8 cellular contexts compared by ENCODE assay signal in genomic region chr12:53098982-53099651, GRCh38. TPM values are rescaled to one million over a fixed set of nuclear protein-coding genes. Genes with fewer than 3 reads are reported as not detected.
DNase-seq lines count a peak whose midpoint lies in the region; ATAC-seq, FAIRE-seq and TF ChIP-seq lines count a peak whose summit lies in the region.

No MANE protein-coding gene starts in this region.

- H3K36me3 Mint-ChIP-seq in activated naive CD8-positive, alpha-beta T cell: no peaks in the 10 kb centered on the region

- WGBS in pancreas, 2 donors: 20 to 29% methylated on average over 6 of the region's 6 CpGs
- 1 to 16% methylated on average over 6 of the region's 6 CpGs for WGBS in testis, 2 donors

- peak overlapping the region; percentile 85 for H3K27ac Mint-ChIP-seq in activated naive CD8-positive, alpha-beta T cell

- ATAC-seq in pancreas (peak; percentile 55 to 70 (median 63)), HG02763 (IDR thresholded peaks at IDR 0.05; ENCODE audit: unreplicated experiment) (no peak)

- DNase-seq in GM04503 (ENCODE audit: low read depth): peak; percentile 89
- DNase-seq in NCI-H1092 (lab: John Stamatoyannopoulos, UW): peak; percentile 27
- peak; percentile 12 for DNase-seq in SKM-1 (lab: John Stamatoyannopoulos, UW; ENCODE audit: unreplicated experiment)
- peak; percentile 75 to 96 (median 91) for DNase-seq in head of caudate nucleus
- DNase-seq in pancreas: peak; percentile 78 to 97 (median 88)
- DNase-seq in testis: peak; percentile 91

- H3K4me3 Mint-ChIP-seq in activated naive CD8-positive, alpha-beta T cell: peak overlapping the region; percentile 85

- no peaks in the 10 kb centered on the region for H3K27me3 Mint-ChIP-seq in activated naive CD8-positive, alpha-beta T cell

- peaks cover 6 to 24% (median 14%) of the 10 kb centered on the region in 3 donors for H3K4me1 ChIP-seq in pancreas
- peaks cover 12% of the 10 kb centered on the region for H3K4me1 ChIP-seq in testis

- H3K4me1 Mint-ChIP-seq in activated naive CD8-positive, alpha-beta T cell (ENCODE audit: low read depth): peaks cover 54% of the 10 kb centered on the region

- H3K4me3 ChIP-seq in pancreas (no peak overlapping the region), testis (peak overlapping the region; percentile 64 to 65)

- H3K27ac ChIP-seq in pancreas (peak overlapping the region in 3 of 4 donors; percentile 19 to 66 (median 29)), testis (peak overlapping the region; percentile 45 to 87)

- TF ChIP-seq CTCF in pancreas (IDR thresholded peaks at IDR 0.05) (peak; percentile 82 to 97 (median 88)), testis (IDR thresholded peaks at IDR 0.05) (peak; percentile 84 to 99 (median 97))

- intact Hi-C loops in head of caudate nucleus (cut with DNase I): loop anchor here (5.0 kb wide), 1 partner anchor 42 kb away; no protein-coding TSS in a partner anchor
- intact Hi-C loops in pancreas (cut with DNase I): loop anchor here in 2 of 3 donors (2.0 to 5.0 kb wide), 2 partner anchors 32 to 37 kb away; no protein-coding TSS in a partner anchor
- intact Hi-C loops in testis (cut with DNase I; ENCODE audit: low total_unique reads): no loop called here

- H3K36me3 ChIP-seq in pancreas (no peaks in the 10 kb centered on the region), testis (ENCODE audit: low read depth, missing control alignments) (no peaks in the 10 kb centered on the region)

- TF ChIP-seq POLR2A in testis (IDR thresholded peaks at IDR 0.05): no peak

- H3K9me3 Mint-ChIP-seq in activated naive CD8-positive, alpha-beta T cell (ENCODE audit: low read depth): no peaks in the 10 kb centered on the region

- H3K9me3 ChIP-seq in pancreas (no peaks in the 10 kb centered on the region), testis (no peaks in the 10 kb centered on the region)

- no peak for FAIRE-seq in pancreas (lab: Jason Lieb, UNC)

- H3K27me3 ChIP-seq in pancreas (no peaks in the 10 kb centered on the region), testis (no peaks in the 10 kb centered on the region)

RNA-seq across cellular contexts. Expression of gene IGFBP6, which starts 1.6 kb away (rescaled TPM):
- total RNA-seq in pancreas: 10 to 100 TPM in 3 of 6 donors, 1 to 10 TPM in 3; 2.2 to 21.8 (median 9.2) TPM
- polyA plus RNA-seq in pancreas: 10 to 100 TPM; 24.5 to 32.8 TPM
- 100 to 1,000 TPM; 121 to 261 TPM for total RNA-seq in testis
- 185 TPM for polyA plus RNA-seq in testis (ENCODE audit: insufficient read depth, low read depth, low replicate concordance)

RNA-seq across cellular contexts. Expression of gene SOAT2, which starts 4.2 kb away (rescaled TPM):
- total RNA-seq in pancreas: under 1 TPM in 2 of 6 donors, not detected in 4; 0.09 to 0.18 TPM
- under 1 TPM; 0.15 to 0.54 TPM for polyA plus RNA-seq in pancreas
- total RNA-seq in testis: under 1 TPM in 1 of 2 donors, not detected in 1; 0.19 TPM
- polyA plus RNA-seq in testis (ENCODE audit: insufficient read depth, low read depth, low replicate concordance): 0.25 TPM

RNA-seq across cellular contexts. Expression of gene SPRYD3, which starts 19.9 kb away (rescaled TPM):
- total RNA-seq in pancreas (10 to 100 TPM; 37.1 to 47.2 (median 40.1) TPM), testis (10 to 100 TPM; 27.7 to 29.5 TPM)
- polyA plus RNA-seq in pancreas (10 to 100 TPM; 25.7 to 36.1 TPM), testis (ENCODE audit: insufficient read depth, low read depth, low replicate concordance) (29.5 TPM)

RNA-seq across cellular contexts. Expression of gene TNS2, which starts 49.3 kb away (rescaled TPM):
- total RNA-seq in pancreas (10 to 100 TPM; 22.7 to 52.6 (median 28.2) TPM), testis (100 to 1,000 TPM; 108 to 138 TPM)
- polyA plus RNA-seq in pancreas (100 to 1,000 TPM; 135 to 183 TPM), testis (ENCODE audit: insufficient read depth, low read depth, low replicate concordance) (47.0 TPM)

Comparison
In these comparisons a context has a peak if more than half of its experiments do, and no peak if none do; other contexts are left out.
1. DNase-seq: peak in every context shown above with its lines; median percentile 91 in head of caudate nucleus; 91 in testis; 89 in GM04503; 88 in pancreas; 27 in NCI-H1092; 12 in SKM-1.
2. H3K4me3 ChIP-seq: peak in testis (2 of 2); none in pancreas (0 of 4).
3. RNA of gene IGFBP6, which starts 1.6 kb away (total RNA-seq): 121 to 261 TPM in testis; 2.2 to 21.8 TPM in pancreas; every median in the first group is over 4 times any median in the second.